Comparison of ENCODE assay signal across 1 cellular context in the genomic region with DNA sequence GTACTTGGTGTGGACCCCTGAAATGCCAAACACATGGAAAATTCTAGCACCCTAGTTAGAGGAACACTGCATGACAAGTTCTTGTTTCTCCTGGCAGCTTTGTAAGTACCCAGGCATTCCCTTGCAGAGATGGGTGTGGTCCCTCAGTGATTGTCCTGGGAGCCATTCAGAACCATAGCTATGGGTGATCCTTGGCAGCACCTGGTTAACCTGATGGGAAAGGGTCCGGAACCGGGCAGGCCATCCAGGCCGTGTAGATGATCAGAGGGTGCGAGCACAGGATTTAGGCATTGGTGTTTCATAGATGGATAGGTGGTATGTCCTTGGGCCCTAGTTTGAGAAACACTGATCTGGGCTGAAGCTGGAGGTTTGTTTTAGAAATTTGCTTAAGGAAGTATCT.
TF ChIP-seq lines count a peak whose summit lies in the region.

No MANE protein-coding gene starts in this region.

TF ChIP-seq in IMR-90, 13 proteins besides CTCF, POLR2A, EP300 and RAD21 (continued from another document):
- TF ChIP-seq MAZ (IDR thresholded peaks at IDR 0.05; ENCODE audit: borderline replicate concordance, low read depth, low read length), result no peak
